ENCODE assay signal across 16 cellular contexts in the genomic region with DNA sequence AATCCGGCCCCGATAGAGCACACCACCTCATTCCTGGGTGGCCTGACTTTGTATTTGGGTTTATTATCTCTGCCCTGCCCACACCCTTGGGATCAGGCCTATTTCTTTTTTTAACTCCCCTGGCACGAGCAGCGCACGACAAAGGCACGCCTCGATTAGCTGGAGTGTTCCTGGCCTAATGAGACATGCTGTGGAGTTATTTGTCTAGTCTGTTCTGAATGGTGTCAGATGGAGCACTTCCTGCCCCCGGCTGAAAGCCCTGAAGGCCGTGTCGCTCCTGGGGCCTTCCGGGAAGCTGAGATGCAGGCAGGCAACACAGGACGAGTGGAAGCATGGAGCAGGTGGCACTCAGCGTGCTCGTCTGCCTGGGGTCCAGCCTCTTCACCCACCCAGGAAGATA. TPM values are rescaled to one million over a fixed set of nuclear protein-coding genes. Genes with fewer than 3 reads are reported as not detected.
A peak's percentile ranks its signal among the peaks of the same experiment; 100 is the strongest.
DNase-seq lines count a peak whose midpoint lies in the region; ATAC-seq and TF ChIP-seq lines count a peak whose summit lies in the region.
"Had no signal": no experiment of that assay in that cellular context is flagged by ENCODE, and none has a peak within 500 bp of the region (broad histone marks: within the 10 kb centered on the region; RNA-seq: fewer than 3 reads in every experiment).

No MANE protein-coding gene starts in this region.

- H3K27me3 Mint-ChIP-seq in WTC11 (ENCODE audit: low read depth): no peaks in the 10 kb centered on the region
- peaks cover 2% of the 10 kb centered on the region for H3K27me3 Mint-ChIP-seq in activated CD4-positive, alpha-beta T cell treated with anti-CD3 and anti-CD28 coated beads for 36 hours
- H3K27me3 Mint-ChIP-seq in immature natural killer cell (ENCODE audit: low read depth in 3 of 3): peaks cover 0 to 3% (median 0%) of the 10 kb centered on the region in 3 donors

- no peak overlapping the region for H2AFZ ChIP-seq in PC-9

- 47 to 63% methylated on average over 14 of the region's 14 CpGs for WGBS in sigmoid colon, 2 donors

- peak overlapping the region in 1 of 11 experiments; percentile 17; a peak in 2 of 22 replicates for H3K27ac ChIP-seq in BLaER1 treated with 17β-estradiol and CSF1 and Interleukin-3, amounts not matched to agents 10 nM and 100 nM
- H3K27ac ChIP-seq in sigmoid colon (peak overlapping the region; percentile 31 to 81 (median 60)), PC-9 (no peak overlapping the region)
- H3K27ac ChIP-seq: HL-60 had no signal

- H4K20me1 ChIP-seq in BLaER1 treated with 17β-estradiol and CSF1 and Interleukin-3, amounts not matched to agents 10 nM and 100 nM: peaks cover 5 to 97% (median 90%) of the 10 kb centered on the region in 11 experiments; a peak in 18 of 22 replicates
- no peaks in the 10 kb centered on the region for H4K20me1 ChIP-seq in PC-9 (ENCODE audit: insufficient read depth)

- H3K27ac Mint-ChIP-seq in WTC11: peak overlapping the region; percentile 39; the same call in 1 of the 2 replicates
- no peak overlapping the region for H3K27ac Mint-ChIP-seq in activated CD4-positive, alpha-beta T cell treated with anti-CD3 and anti-CD28 coated beads for 36 hours
- H3K27ac Mint-ChIP-seq in immature natural killer cell: no peak overlapping the region

- H3K4me1 Mint-ChIP-seq in WTC11 (peaks cover 75% of the 10 kb centered on the region), immature natural killer cell (no peaks in the 10 kb centered on the region)
- H3K4me1 Mint-ChIP-seq in activated CD4-positive, alpha-beta T cell treated with anti-CD3 and anti-CD28 coated beads for 36 hours: no peaks in the 10 kb centered on the region

- TF ChIP-seq EP300 in sigmoid colon (IDR thresholded peaks at IDR 0.05): no peak

- CTCF ChIA-PET in WTC11 (lab: Charles Lee) (no interaction called here), PC-9 (lab: Charles Lee) (no interaction called here)
- CTCF ChIA-PET in activated CD4-positive, alpha-beta T cell treated with anti-CD3 and anti-CD28 coated beads for 36 hours (lab: Charles Lee): no interaction called here

- TF ChIP-seq POLR2A in sigmoid colon (IDR thresholded peaks at IDR 0.05): no peak

- H3K4me2 ChIP-seq in BLaER1 treated with 17β-estradiol and CSF1 and Interleukin-3, amounts not matched to agents 10 nM and 100 nM: peak overlapping the region; percentile 25 to 70 (median 53)
- no peak overlapping the region for H3K4me2 ChIP-seq in PC-9

- H3K9me3 ChIP-seq in BLaER1 treated with 17β-estradiol and CSF1 and Interleukin-3, amounts not matched to agents 10 nM and 100 nM (replicated peaks in 1 of 11): no peaks in the 10 kb centered on the region
- H3K9me3 ChIP-seq in sigmoid colon: no peaks in the 10 kb centered on the region
- no peaks in the 10 kb centered on the region for H3K9me3 ChIP-seq in PC-9 (ENCODE audit: insufficient read depth, low read depth)
- H3K9me3 ChIP-seq: tibial nerve had no signal

- no peaks in the 10 kb centered on the region for H3K79me2 ChIP-seq in PC-9 (ENCODE audit: low read depth)

- POLR2A ChIA-PET in WTC11 (lab: Charles Lee) (no interaction called here), PC-9 (lab: Charles Lee; ENCODE audit: unreplicated experiment) (no interaction called here)
- POLR2A ChIA-PET in activated CD4-positive, alpha-beta T cell treated with anti-CD3 and anti-CD28 coated beads for 36 hours (lab: Charles Lee): no interaction called here

- H3K4me3 ChIP-seq in BLaER1 treated with 17β-estradiol and CSF1 and Interleukin-3, amounts not matched to agents 10 nM and 100 nM: no peak overlapping the region
- H3K4me3 ChIP-seq in sigmoid colon (no peak overlapping the region), PC-9 (no peak overlapping the region)
- H3K4me3 ChIP-seq: tibial nerve had no signal

- no peaks in the 10 kb centered on the region for H3K9me2 ChIP-seq in PC-9 (ENCODE audit: insufficient read depth)

- H3K9me3 Mint-ChIP-seq in WTC11 (no peaks in the 10 kb centered on the region), immature natural killer cell (peaks cover 0 to 3% (median 0%) of the 10 kb centered on the region in 6 donors)
- H3K9me3 Mint-ChIP-seq in activated CD4-positive, alpha-beta T cell treated with anti-CD3 and anti-CD28 coated beads for 36 hours (ENCODE audit: low read depth): no peaks in the 10 kb centered on the region
- H3K9me3 Mint-ChIP-seq: nephron had no signal

- H3K4me3 Mint-ChIP-seq in WTC11 (no peak overlapping the region), immature natural killer cell (no peak overlapping the region)
- no peak overlapping the region for H3K4me3 Mint-ChIP-seq in activated CD4-positive, alpha-beta T cell treated with anti-CD3 and anti-CD28 coated beads for 36 hours
- H3K4me3 Mint-ChIP-seq: nephron had no signal

- DNase-seq in WTC11 (ENCODE audit: low spot score) (no peak), left ventricle myocardium superior (peak; percentile 70), sigmoid colon (peak; percentile 78), immature natural killer cell (no peak), PC-9 (no peak)
- DNase-seq in activated CD4-positive, alpha-beta T cell treated with anti-CD3 and anti-CD28 coated beads for 36 hours: no peak
- DNase-seq: activated T-cell treated with anti-CD3 and anti-CD28 coated beads, Interleukin-2, amount 50 U/mL, for 1 hour; DMS53; NCI-H446 treated with DMSO at 0.1 percent for 48 hours; OCI-M1; stimulated activated CD4-positive, alpha-beta T cell treated with anti-CD3 and anti-CD28 coated beads, Interleukin-12 subunit alpha, Interleukin-12 subunit beta, amount 100 ng/mL, for 4 hours had no signal

- TF ChIP-seq CTCF in WTC11 (IDR thresholded peaks at IDR 0.05) (no peak), sigmoid colon (IDR thresholded peaks at IDR 0.05) (no peak), PC-9 (conservative IDR thresholded peaks at IDR 0.05) (no peak)

- peaks cover 25 to 56% (median 39%) of the 10 kb centered on the region in 10 experiments for H3K4me1 ChIP-seq in BLaER1 treated with 17β-estradiol and CSF1 and Interleukin-3, amounts not matched to agents 10 nM and 100 nM
- H3K4me1 ChIP-seq in sigmoid colon (peaks cover 0 to 73% (median 57%) of the 10 kb centered on the region in 4 donors), PC-9 (replicated peaks; ENCODE audit: insufficient read depth) (no peaks in the 10 kb centered on the region)

- ATAC-seq in WTC11 (no peak), left ventricle myocardium superior (peak; percentile 80), HG03175 (IDR thresholded peaks at IDR 0.05; ENCODE audit: unreplicated experiment) (no peak)
- ATAC-seq in activated CD4-positive, alpha-beta T cell treated with anti-CD3 and anti-CD28 coated beads for 36 hours: no peak

- H3F3A ChIP-seq in PC-9 (ENCODE audit: insufficient read depth, low read depth): no peaks in the 10 kb centered on the region

- peak overlapping the region in 1 of 11 experiments; percentile 0; a peak in 1 of 22 replicates for H3K9ac ChIP-seq in BLaER1 treated with 17β-estradiol and CSF1 and Interleukin-3, amounts not matched to agents 10 nM and 100 nM

- H3K36me3 Mint-ChIP-seq in WTC11 (no peaks in the 10 kb centered on the region), immature natural killer cell (no peaks in the 10 kb centered on the region)
- no peaks in the 10 kb centered on the region for H3K36me3 Mint-ChIP-seq in activated CD4-positive, alpha-beta T cell treated with anti-CD3 and anti-CD28 coated beads for 36 hours (ENCODE audit: low read depth)

- no peaks in the 10 kb centered on the region for H3K27me3 ChIP-seq in BLaER1 treated with 17β-estradiol and CSF1 and Interleukin-3, amounts not matched to agents 10 nM and 100 nM
- H3K27me3 ChIP-seq in sigmoid colon: no peaks in the 10 kb centered on the region
- no peaks in the 10 kb centered on the region; the same call in 1 of the 2 replicates for H3K27me3 ChIP-seq in PC-9 (ENCODE audit: insufficient read depth, low read depth)
- H3K27me3 ChIP-seq: tibial nerve had no signal

- no TSS peak for BruUV-seq in PC-9 (replicated peaks; lab: Mats Ljungman, UMichigan)

- intact Hi-C loops in left ventricle myocardium superior (cut with micrococcal nuclease) (no loop called here), sigmoid colon (cut with DNase I) (no loop called here), PC-9 (cut with micrococcal nuclease; ENCODE audit: unreplicated experiment) (no loop called here)
- intact Hi-C loops in activated CD4-positive, alpha-beta T cell treated with anti-CD3 and anti-CD28 coated beads for 36 hours (cut with DNase I, micrococcal nuclease): no loop called here

- peaks cover 0 to 5% (median 0%) of the 10 kb centered on the region in 11 experiments; a peak in 1 of 22 replicates for H3K36me3 ChIP-seq in BLaER1 treated with 17β-estradiol and CSF1 and Interleukin-3, amounts not matched to agents 10 nM and 100 nM
- H3K36me3 ChIP-seq in sigmoid colon (no peaks in the 10 kb centered on the region), PC-9 (ENCODE audit: low read depth) (no peaks in the 10 kb centered on the region)
- H3K36me3 ChIP-seq: tibial nerve had no signal

TF ChIP-seq in WTC11, 78 proteins besides CTCF, POLR2A, EP300 and RAD21 (continues in another document):
- TF ChIP-seq, protein P1, sequence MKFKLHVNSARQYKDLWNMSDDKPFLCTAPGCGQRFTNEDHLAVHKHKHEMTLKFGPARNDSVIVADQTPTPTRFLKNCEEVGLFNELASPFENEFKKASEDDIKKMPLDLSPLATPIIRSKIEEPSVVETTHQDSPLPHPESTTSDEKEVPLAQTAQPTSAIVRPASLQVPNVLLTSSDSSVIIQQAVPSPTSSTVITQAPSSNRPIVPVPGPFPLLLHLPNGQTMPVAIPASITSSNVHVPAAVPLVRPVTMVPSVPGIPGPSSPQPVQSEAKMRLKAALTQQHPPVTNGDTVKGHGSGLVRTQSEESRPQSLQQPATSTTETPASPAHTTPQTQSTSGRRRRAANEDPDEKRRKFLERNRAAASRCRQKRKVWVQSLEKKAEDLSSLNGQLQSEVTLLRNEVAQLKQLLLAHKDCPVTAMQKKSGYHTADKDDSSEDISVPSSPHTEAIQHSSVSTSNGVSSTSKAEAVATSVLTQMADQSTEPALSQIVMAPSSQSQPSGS (CRISPR knock-in tag; IDR thresholded peaks at IDR 0.05; ENCODE audit: borderline replicate concordance, low read depth): no peak
- TF ChIP-seq ZNF416 (CRISPR knock-in tag; IDR thresholded peaks at IDR 0.05) (no peak), ZNF121 (CRISPR knock-in tag; IDR thresholded peaks at IDR 0.05) (no peak), SP1 (CRISPR knock-in tag; conservative IDR thresholded peaks at IDR 0.05) (no peak), KAT7 (CRISPR knock-in tag; IDR thresholded peaks at IDR 0.05; ENCODE audit: borderline replicate concordance) (no peak)

RNA-seq across cellular contexts. Expression of gene LARGE1, which starts 47.1 kb away (rescaled TPM):
- 62.4 to 72.6 TPM (median 68.8 TPM) in 3 replicates for total RNA-seq in WTC11 (2021)
- total RNA-seq in left ventricle myocardium superior: 147 TPM
- total RNA-seq in sigmoid colon: 10 to 100 TPM; 38.0 to 74.4 (median 61.2) TPM
- 10 to 100 TPM in 1 of 3 donors, 1 to 10 TPM in 2; 5.8 to 12.0 (median 7.2) TPM for polyA plus RNA-seq in sigmoid colon
- total RNA-seq in activated CD4-positive, alpha-beta T cell treated with anti-CD3 and anti-CD28 coated beads for 36 hours: under 1 TPM; 0.39 to 0.57 TPM
- polyA plus RNA-seq in immature natural killer cell: under 1 TPM in 2 of 3 donors, not detected in 1; 0.04 to 0.29 TPM
- 12.5 and 18.3 TPM in 2 replicates for total RNA-seq in PC-9 (2021)

Comparison
In these comparisons a context has a peak if more than half of its experiments do, and no peak if none do; other contexts are left out.
1. DNase-seq: peak in left ventricle myocardium superior (single experiment) and sigmoid colon (single experiment); none in WTC11 (single experiment), activated CD4-positive, alpha-beta T cell treated with anti-CD3 and anti-CD28 coated beads for 36 hours (single experiment), immature natural killer cell (0 of 3) and PC-9 (0 of 2).